In the genomic region with DNA sequence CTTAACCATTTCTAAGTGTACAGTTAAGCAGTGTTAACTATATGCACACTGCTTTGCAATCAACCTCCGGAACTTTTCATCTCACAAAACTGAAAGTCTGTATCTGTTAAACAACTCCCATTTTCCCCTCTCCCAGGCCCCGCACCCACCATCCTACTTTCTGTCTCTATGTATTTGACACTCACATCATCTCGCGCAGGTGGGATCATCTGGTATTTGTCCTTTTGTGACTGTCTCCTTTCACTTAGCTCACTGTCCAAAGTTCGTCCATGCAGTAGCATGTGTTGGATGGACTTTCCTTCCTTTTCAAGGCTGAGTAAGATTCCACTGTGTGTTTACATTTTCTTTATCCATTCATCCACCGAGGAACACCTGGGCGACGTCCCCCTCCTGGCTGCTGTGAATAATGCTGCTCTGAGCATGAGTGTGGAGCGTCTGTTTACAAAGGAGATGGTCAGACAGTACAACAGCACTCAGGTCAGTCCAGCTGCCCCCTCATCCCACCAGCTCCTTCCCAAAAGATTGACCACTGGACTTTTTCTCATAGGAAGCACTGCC, we compare ENCODE assay signal across 2 cellular contexts.
TF ChIP-seq lines count a peak whose summit lies in the region.

No MANE protein-coding gene starts in this region.

TF ChIP-seq in HEK293, 187 proteins besides CTCF, POLR2A, EP300 and RAD21:
- TF ChIP-seq ZNF146 (tag by site-specific recombination; IDR thresholded peaks at IDR 0.05) (peak; percentile 23; the same call in 1 of the 2 replicates), PRDM1 (tag by site-specific recombination; IDR thresholded peaks at IDR 0.05) (no peak)
TF ChIP-seq in HEK293: peak in this region for 1.

TF ChIP-seq in K562, 482 proteins besides CTCF, POLR2A, EP300 and RAD21:
- TF ChIP-seq, protein P1, sequence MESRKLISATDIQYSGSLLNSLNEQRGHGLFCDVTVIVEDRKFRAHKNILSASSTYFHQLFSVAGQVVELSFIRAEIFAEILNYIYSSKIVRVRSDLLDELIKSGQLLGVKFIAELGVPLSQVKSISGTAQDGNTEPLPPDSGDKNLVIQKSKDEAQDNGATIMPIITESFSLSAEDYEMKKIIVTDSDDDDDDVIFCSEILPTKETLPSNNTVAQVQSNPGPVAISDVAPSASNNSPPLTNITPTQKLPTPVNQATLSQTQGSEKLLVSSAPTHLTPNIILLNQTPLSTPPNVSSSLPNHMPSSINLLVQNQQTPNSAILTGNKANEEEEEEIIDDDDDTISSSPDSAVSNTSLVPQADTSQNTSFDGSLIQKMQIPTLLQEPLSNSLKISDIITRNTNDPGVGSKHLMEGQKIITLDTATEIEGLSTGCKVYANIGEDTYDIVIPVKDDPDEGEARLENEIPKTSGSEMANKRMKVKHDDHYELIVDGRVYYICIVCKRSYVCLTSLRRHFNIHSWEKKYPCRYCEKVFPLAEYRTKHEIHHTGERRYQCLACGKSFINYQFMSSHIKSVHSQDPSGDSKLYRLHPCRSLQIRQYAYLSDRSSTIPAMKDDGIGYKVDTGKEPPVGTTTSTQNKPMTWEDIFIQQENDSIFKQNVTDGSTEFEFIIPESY (CRISPR knock-in tag; IDR thresholded peaks at IDR 0.05): no peak
- TF ChIP-seq ZNF146 (CRISPR knock-in tag; IDR thresholded peaks at IDR 0.05; ENCODE audit: unreplicated experiment): peak; percentile 45
- TF ChIP-seq, protein P2, sequence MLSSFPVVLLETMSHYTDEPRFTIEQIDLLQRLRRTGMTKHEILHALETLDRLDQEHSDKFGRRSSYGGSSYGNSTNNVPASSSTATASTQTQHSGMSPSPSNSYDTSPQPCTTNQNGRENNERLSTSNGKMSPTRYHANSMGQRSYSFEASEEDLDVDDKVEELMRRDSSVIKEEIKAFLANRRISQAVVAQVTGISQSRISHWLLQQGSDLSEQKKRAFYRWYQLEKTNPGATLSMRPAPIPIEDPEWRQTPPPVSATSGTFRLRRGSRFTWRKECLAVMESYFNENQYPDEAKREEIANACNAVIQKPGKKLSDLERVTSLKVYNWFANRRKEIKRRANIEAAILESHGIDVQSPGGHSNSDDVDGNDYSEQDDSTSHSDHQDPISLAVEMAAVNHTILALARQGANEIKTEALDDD (IDR thresholded peaks at IDR 0.05): no peak
